Comparison of ENCODE assay signal across 10 cellular contexts in the genomic region with DNA sequence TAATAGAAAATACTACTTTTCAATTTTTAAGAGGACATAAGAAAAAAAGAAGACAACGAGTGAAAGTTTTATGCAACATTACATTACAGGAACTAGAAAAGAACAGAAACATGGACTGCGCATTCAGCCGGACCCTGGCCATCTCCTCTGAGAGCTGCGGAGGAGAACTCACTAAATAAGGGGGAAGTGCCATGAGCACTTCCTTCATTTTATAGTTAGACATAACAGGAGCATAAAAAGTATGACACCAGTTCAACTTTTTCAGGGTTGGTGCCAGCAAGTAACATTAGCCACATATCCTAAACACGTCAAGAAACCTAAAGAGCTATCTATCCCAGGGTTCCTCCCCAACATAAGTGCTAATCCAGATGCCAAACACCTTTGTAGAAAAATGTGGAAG.
DNase-seq lines count a peak whose midpoint lies in the region; ATAC-seq and TF ChIP-seq lines count a peak whose summit lies in the region.
"Had no signal": no experiment of that assay in that cellular context is flagged by ENCODE, and none has a peak within 500 bp of the region (broad histone marks: within the 10 kb centered on the region; RNA-seq: fewer than 3 reads in every experiment).

No MANE protein-coding gene starts in this region.

- no peaks in the 10 kb centered on the region for H3F3A ChIP-seq in PC-3 (ENCODE audit: low read length, unreplicated experiment)

- intact Hi-C loops in left lung (cut with DNase I) (no loop called here), stomach (cut with DNase I; ENCODE audit: low total_unique reads) (no loop called here), PC-3 (cut with micrococcal nuclease) (no loop called here)

- H3K9me3 Mint-ChIP-seq in T-helper 1 cell treated with Interleukin-12 subunit alpha and Interleukin-12 subunit beta and Interleukin-4 antibody, amounts not matched to agents 30 μg/mL and 1 μg/mL, for 36 hours = no peaks in the 10 kb centered on the region
- H3K9me3 Mint-ChIP-seq in activated CD8-positive, alpha-beta T cell treated with anti-CD3 and anti-CD28 coated beads, Interleukin-2, amount 10 ng/mL, durations not matched to agents 7 days and 5 days (ENCODE audit: insufficient read depth) = no peaks in the 10 kb centered on the region

- H3K9me3 ChIP-seq in left lung (no peaks in the 10 kb centered on the region), stomach (no peaks in the 10 kb centered on the region), PC-3 (ENCODE audit: low read length) (no peaks in the 10 kb centered on the region)

- no peaks in the 10 kb centered on the region for H4K20me1 ChIP-seq in PC-3 (ENCODE audit: low read length)

- peak overlapping the region; percentile 95 for H3K27ac Mint-ChIP-seq in T-helper 1 cell treated with Interleukin-12 subunit alpha and Interleukin-12 subunit beta and Interleukin-4 antibody, amounts not matched to agents 30 μg/mL and 1 μg/mL, for 36 hours
- H3K27ac Mint-ChIP-seq in activated CD8-positive, alpha-beta T cell treated with anti-CD3 and anti-CD28 coated beads, Interleukin-2, amount 10 ng/mL, durations not matched to agents 7 days and 5 days = peak overlapping the region; percentile 92

- POLR2A ChIA-PET in activated CD8-positive, alpha-beta T cell treated with anti-CD3 and anti-CD28 coated beads, Interleukin-2, amount 10 ng/mL, durations not matched to agents 7 days and 5 days (lab: Charles Lee) = interaction anchor here (7.3 kb wide), 1 partner anchor 79 kb away, joined by 77 read pairs; a partner anchor contains a TSS
- POLR2A ChIA-PET in PC-3 (lab: Charles Lee; ENCODE audit: unreplicated experiment) = no interaction called here

- no peak overlapping the region for H3K4me2 ChIP-seq in PC-3 (ENCODE audit: low read length)

- 80 to 84% (median 81%) methylated on average over 5 of the region's 5 CpGs for WGBS in stomach, 5 donors

- TF ChIP-seq CTCF in left lung (IDR thresholded peaks at IDR 0.05) (no peak), stomach (IDR thresholded peaks at IDR 0.05) (no peak), PC-3 (conservative IDR thresholded peaks at IDR 0.05; ENCODE audit: low read depth, low read length) (no peak)

- no peak for TF ChIP-seq POLR2A in stomach (IDR thresholded peaks at IDR 0.05)

- BruUV-seq in PC-3 (replicated peaks; lab: Mats Ljungman, UMichigan) = no TSS peak

- no peak for TF ChIP-seq EP300 in stomach (IDR thresholded peaks at IDR 0.05)

- H3K4me3 Mint-ChIP-seq in T-helper 1 cell treated with Interleukin-12 subunit alpha and Interleukin-12 subunit beta and Interleukin-4 antibody, amounts not matched to agents 30 μg/mL and 1 μg/mL, for 36 hours = no peak overlapping the region
- no peak overlapping the region for H3K4me3 Mint-ChIP-seq in activated CD8-positive, alpha-beta T cell treated with anti-CD3 and anti-CD28 coated beads, Interleukin-2, amount 10 ng/mL, durations not matched to agents 7 days and 5 days

- no peaks in the 10 kb centered on the region for H3K9me2 ChIP-seq in PC-3 (replicated peaks; ENCODE audit: low read length)

- peaks cover 22% of the 10 kb centered on the region for H3K36me3 Mint-ChIP-seq in T-helper 1 cell treated with Interleukin-12 subunit alpha and Interleukin-12 subunit beta and Interleukin-4 antibody, amounts not matched to agents 30 μg/mL and 1 μg/mL, for 36 hours (ENCODE audit: low read depth)
- peaks cover 33% of the 10 kb centered on the region for H3K36me3 Mint-ChIP-seq in activated CD8-positive, alpha-beta T cell treated with anti-CD3 and anti-CD28 coated beads, Interleukin-2, amount 10 ng/mL, durations not matched to agents 7 days and 5 days (ENCODE audit: low read depth)

- no peak overlapping the region for H3K4me3 ChIP-seq in left lung
- no peak overlapping the region for H3K4me3 ChIP-seq in stomach
- no peak overlapping the region for H3K4me3 ChIP-seq in PC-3 (ENCODE audit: low read length)

- no peak overlapping the region for H3K9ac ChIP-seq in PC-3 (ENCODE audit: low read length)

- H2AFZ ChIP-seq in PC-3 (ENCODE audit: low read length) = no peak overlapping the region

- H3K4me1 ChIP-seq in left lung (peaks cover 16 to 41% of the 10 kb centered on the region in 2 donors), stomach (peaks cover 14 to 46% (median 40%) of the 10 kb centered on the region in 4 donors), PC-3 (ENCODE audit: insufficient read depth, low read length) (peaks cover 6% of the 10 kb centered on the region; the same call in 1 of the 2 replicates)

- no peaks in the 10 kb centered on the region for H3K79me2 ChIP-seq in PC-3 (ENCODE audit: low read length)

- no peak for ATAC-seq in activated CD8-positive, alpha-beta T cell treated with anti-CD3 and anti-CD28 coated beads, Interleukin-2, amount 10 ng/mL, durations not matched to agents 7 days and 5 days
- peak; percentile 30 for ATAC-seq in left lung
- ATAC-seq in PC-3 = no peak

- no peak for DNase-seq in T-helper 1 cell
- no peak for DNase-seq in activated CD8-positive, alpha-beta T cell treated with anti-CD3 and anti-CD28 coated beads, Interleukin-2, amount 10 ng/mL, durations not matched to agents 7 days and 5 days
- DNase-seq in left lung = peak in 1 of 2 donors; percentile 45
- DNase-seq in stomach = no peak
- no peak for DNase-seq in PC-3
- DNase-seq in UCSD-AML1 (lab: John Stamatoyannopoulos, UW; ENCODE audit: unreplicated experiment) = no peak
- DNase-seq in NCI-H2107 (lab: John Stamatoyannopoulos, UW) = no peak
- DNase-seq: 8988T, NCI-H526 had no signal

- H3K4me1 Mint-ChIP-seq in T-helper 1 cell treated with Interleukin-12 subunit alpha and Interleukin-12 subunit beta and Interleukin-4 antibody, amounts not matched to agents 30 μg/mL and 1 μg/mL, for 36 hours (ENCODE audit: low read depth) = peaks cover 60% of the 10 kb centered on the region
- H3K4me1 Mint-ChIP-seq in activated CD8-positive, alpha-beta T cell treated with anti-CD3 and anti-CD28 coated beads, Interleukin-2, amount 10 ng/mL, durations not matched to agents 7 days and 5 days (ENCODE audit: low read depth) = peaks cover 75% of the 10 kb centered on the region

- no peaks in the 10 kb centered on the region for H3K36me3 ChIP-seq in left lung
- no peaks in the 10 kb centered on the region for H3K36me3 ChIP-seq in stomach
- H3K36me3 ChIP-seq in PC-3 (ENCODE audit: low read depth, low read length) = peaks cover 3% of the 10 kb centered on the region; the same call in 1 of the 2 replicates

- H3K27me3 ChIP-seq in left lung (no peaks in the 10 kb centered on the region), stomach (no peaks in the 10 kb centered on the region), PC-3 (ENCODE audit: low read length) (no peaks in the 10 kb centered on the region)

- H3K27ac ChIP-seq in left lung (peak overlapping the region; percentile 87 to 89), stomach (peak overlapping the region in 4 of 5 donors; percentile 56 to 86 (median 80)), PC-3 (ENCODE audit: low read length) (no peak overlapping the region)

- CTCF ChIA-PET in activated CD8-positive, alpha-beta T cell treated with anti-CD3 and anti-CD28 coated beads, Interleukin-2, amount 10 ng/mL, durations not matched to agents 7 days and 5 days (lab: Charles Lee) = interaction anchor here (1.0 to 3.7 kb wide), 5 partner anchors 19 to 208 kb away, joined by 3 to 13 read pairs (median 4); no protein-coding TSS in a partner anchor
- CTCF ChIA-PET in PC-3 (lab: Charles Lee) = no interaction called here

- no peaks in the 10 kb centered on the region for H3K27me3 Mint-ChIP-seq in T-helper 1 cell treated with Interleukin-12 subunit alpha and Interleukin-12 subunit beta and Interleukin-4 antibody, amounts not matched to agents 30 μg/mL and 1 μg/mL, for 36 hours (ENCODE audit: low read depth)
- H3K27me3 Mint-ChIP-seq in activated CD8-positive, alpha-beta T cell treated with anti-CD3 and anti-CD28 coated beads, Interleukin-2, amount 10 ng/mL, durations not matched to agents 7 days and 5 days (ENCODE audit: low read depth) = no peaks in the 10 kb centered on the region
